Comparison of ENCODE assay signal across 12 cellular contexts in genomic region chr20:23629017-23629541, GRCh38. TPM values are rescaled to one million over a fixed set of nuclear protein-coding genes. Genes with fewer than 3 reads are reported as not detected.
DNase-seq lines count a peak whose midpoint lies in the region; ATAC-seq and TF ChIP-seq lines count a peak whose summit lies in the region.
"Had no signal": no experiment of that assay in that cellular context is flagged by ENCODE, and none has a peak within 500 bp of the region (broad histone marks: within the 10 kb centered on the region; RNA-seq: fewer than 3 reads in every experiment).

No MANE protein-coding gene starts in this region.

- H3K4me1 ChIP-seq in NT2/D1 (ENCODE audit: insufficient read depth, insufficient read length) (peaks cover 3% of the 10 kb centered on the region), esophagus (ENCODE audit: control insufficient read depth in 2 of 2, insufficient read depth in 2 of 2, low read length in 1 of 2) (peaks cover 6 to 15% of the 10 kb centered on the region in 2 donors), mucosa of stomach (ENCODE audit: control insufficient read depth, insufficient read depth, low read length) (peaks cover 28% of the 10 kb centered on the region)

- H3K27ac ChIP-seq in esophagus (ENCODE audit: low read depth in 2 of 2, low read length in 1 of 2), result peak overlapping the region; percentile 25 to 84

- H3K27me3 ChIP-seq in NT2/D1 (ENCODE audit: insufficient read depth, insufficient read length) (no peaks in the 10 kb centered on the region), esophagus (ENCODE audit: control insufficient read depth in 1 of 2, insufficient read depth in 2 of 2, low read length in 2 of 2) (no peaks in the 10 kb centered on the region), mucosa of stomach (ENCODE audit: control insufficient read depth, insufficient read depth, low read length) (no peaks in the 10 kb centered on the region)

- no peak for ATAC-seq in HG03108 (IDR thresholded peaks at IDR 0.05; ENCODE audit: unreplicated experiment)

- no peak overlapping the region for H3K9ac ChIP-seq in NT2/D1 (ENCODE audit: insufficient read length, low read depth)
- peak overlapping the region; percentile 16 for H3K9ac ChIP-seq in mucosa of stomach (ENCODE audit: low read length)

- H3K9me3 ChIP-seq in NT2/D1 (ENCODE audit: insufficient read depth, low read length) (no peaks in the 10 kb centered on the region), esophagus (ENCODE audit: control insufficient read depth in 2 of 2, insufficient read depth in 1 of 2, low read depth in 1 of 2, low read length in 1 of 2) (no peaks in the 10 kb centered on the region), mucosa of stomach (ENCODE audit: control insufficient read depth, low read length) (no peaks in the 10 kb centered on the region)

- H3K4me3 ChIP-seq in NT2/D1 (ENCODE audit: insufficient read length, low read depth), result no peak overlapping the region
- H3K4me3 ChIP-seq in esophagus (ENCODE audit: low read depth in 1 of 2, low read length in 2 of 2), result no peak overlapping the region
- no peak overlapping the region for H3K4me3 ChIP-seq in mucosa of stomach (ENCODE audit: low read length)

- peak; percentile 48 for DNase-seq in AG20443 (ENCODE audit: low spot score)
- peak; percentile 23 for DNase-seq in NT2/D1 (ENCODE audit: low read depth, low spot score)
- DNase-seq in amygdala (lab: John Stamatoyannopoulos, UW), result no peak
- DNase-seq in activated T-cell treated with anti-CD3 and anti-CD28 coated beads, Interleukin-2, amount 50 U/mL, for 1 hour, result no peak
- no peak for DNase-seq in HEK293T (ENCODE audit: extremely low spot score)
- DNase-seq: activated naive CD4-positive, alpha-beta T cell treated with anti-CD3 and anti-CD28 coated beads, Interleukin-2, amount 50 U/mL, for 16 hours; COR-L47; NCI-H1436 had no signal

- CTCF ChIA-PET in HEK293T (lab: Yijun Ruan, JAX), result no interaction called here

- 39 to 50% methylated on average over 7 of the region's 7 CpGs for WGBS in esophagus, 2 donors

- POLR2A ChIA-PET in HEK293T (lab: Yijun Ruan, JAX), result no interaction called here

- peaks cover 20% of the 10 kb centered on the region for H3K36me3 ChIP-seq in NT2/D1 (ENCODE audit: insufficient read depth, insufficient read length, low read length)
- peaks cover 0 to 13% of the 10 kb centered on the region in 2 donors for H3K36me3 ChIP-seq in esophagus (ENCODE audit: control insufficient read depth in 2 of 2, insufficient read depth in 2 of 2, low read length in 1 of 2)
- H3K36me3 ChIP-seq in mucosa of stomach (ENCODE audit: control insufficient read depth, insufficient read depth, low read length), result peaks cover 7% of the 10 kb centered on the region

TF ChIP-seq in HEK293T, 16 proteins besides CTCF, POLR2A, EP300 and RAD21:
- TF ChIP-seq NFRKB (IDR thresholded peaks at IDR 0.05), result no peak

RNA-seq across cellular contexts. Expression of gene CST3, which starts 8.7 kb away (rescaled TPM):
- 100 to 1,000 TPM; 262 to 448 TPM for polyA plus RNA-seq in esophagus

RNA-seq across cellular contexts. Expression of gene CST9, which starts 23.4 kb away (rescaled TPM):
- polyA plus RNA-seq in esophagus, result under 1 TPM in 1 of 2 donors, not detected in 1; 0.04 TPM
- polyA plus RNA-seq: liver had no signal

RNA-seq across cellular contexts. Expression of gene CST4, which starts 59.8 kb away (rescaled TPM):
- not detected for polyA plus RNA-seq in esophagus
- polyA plus RNA-seq: liver had no signal

Comparison
In these comparisons a context has a peak if more than half of its experiments do, and no peak if none do; other contexts are left out.
1. DNase-seq: peak in AG20443 (single experiment) and NT2/D1 (single experiment); none in amygdala (0 of 56), activated T-cell treated with anti-CD3 and anti-CD28 coated beads, Interleukin-2, amount 50 U/mL, for 1 hour (single experiment) and HEK293T (single experiment).